1 cellular context compared by ENCODE assay signal in the genomic region with DNA sequence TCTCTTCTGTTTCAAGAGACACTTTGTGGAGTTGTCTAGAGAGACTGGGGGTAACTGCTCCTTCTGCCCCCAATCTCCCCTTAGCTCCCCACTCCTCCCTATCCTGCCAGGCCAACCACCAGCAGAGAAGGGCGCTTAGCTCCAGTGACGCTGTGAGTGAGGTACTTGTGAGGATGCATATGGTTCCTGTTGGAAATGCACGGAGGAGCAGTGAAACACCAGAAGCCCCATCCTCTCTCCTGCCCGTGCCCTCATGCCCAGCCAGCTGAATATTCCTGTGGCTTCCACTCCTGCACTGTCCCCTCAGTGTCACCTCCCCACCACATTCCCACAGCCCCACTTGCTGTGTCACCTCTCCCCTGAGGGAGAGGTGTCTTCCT.
TF ChIP-seq lines count a peak whose summit lies in the region.

No MANE protein-coding gene starts in this region.

TF ChIP-seq in H1, 55 proteins besides CTCF, POLR2A, EP300 and RAD21 (continued from another document):
- no peak for TF ChIP-seq JUN (IDR thresholded peaks at IDR 0.05; ENCODE audit: low read depth, low read length)
- no peak for TF ChIP-seq CTBP2 (IDR thresholded peaks at IDR 0.05; ENCODE audit: borderline replicate concordance, insufficient read depth, insufficient read length, low read length)
- no peak for TF ChIP-seq KDM4A (IDR thresholded peaks at IDR 0.05; ENCODE audit: low read depth, low read length, severe bottlenecking)
- TF ChIP-seq BACH1 (IDR thresholded peaks at IDR 0.05; ENCODE audit: low read length): no peak
- TF ChIP-seq HDAC2 (IDR thresholded peaks at IDR 0.05; ENCODE audit: borderline replicate concordance in 1 of 2, low read depth in 2 of 2, low read length in 2 of 2): no peak
- TF ChIP-seq POU5F1 (IDR thresholded peaks at IDR 0.05; ENCODE audit: low read depth, low read length): no peak
- no peak for TF ChIP-seq TCF12 (IDR thresholded peaks at IDR 0.05; ENCODE audit: low read depth, low read length)
- TF ChIP-seq KDM5A (IDR thresholded peaks at IDR 0.05; ENCODE audit: low read length): no peak
- no peak for TF ChIP-seq ATF2 (IDR thresholded peaks at IDR 0.05; ENCODE audit: low read length)
- no peak for TF ChIP-seq CREB1 (IDR thresholded peaks at IDR 0.05)
- TF ChIP-seq CHD2 (IDR thresholded peaks at IDR 0.05; ENCODE audit: low read length): no peak
- no peak for TF ChIP-seq SIRT6 (IDR thresholded peaks at IDR 0.05; ENCODE audit: low read length)
- TF ChIP-seq RXRA (IDR thresholded peaks at IDR 0.05; ENCODE audit: insufficient read depth, low read depth, low read length): no peak
- no peak for TF ChIP-seq GABPA (IDR thresholded peaks at IDR 0.05; ENCODE audit: borderline replicate concordance, insufficient read depth, low read length)
- no peak for TF ChIP-seq SP4 (IDR thresholded peaks at IDR 0.05; ENCODE audit: low read length)
- TF ChIP-seq, protein P1, sequence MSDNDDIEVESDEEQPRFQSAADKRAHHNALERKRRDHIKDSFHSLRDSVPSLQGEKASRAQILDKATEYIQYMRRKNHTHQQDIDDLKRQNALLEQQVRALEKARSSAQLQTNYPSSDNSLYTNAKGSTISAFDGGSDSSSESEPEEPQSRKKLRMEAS (IDR thresholded peaks at IDR 0.05): no peak
